Comparison of ENCODE assay signal across 8 cellular contexts in the genomic region with DNA sequence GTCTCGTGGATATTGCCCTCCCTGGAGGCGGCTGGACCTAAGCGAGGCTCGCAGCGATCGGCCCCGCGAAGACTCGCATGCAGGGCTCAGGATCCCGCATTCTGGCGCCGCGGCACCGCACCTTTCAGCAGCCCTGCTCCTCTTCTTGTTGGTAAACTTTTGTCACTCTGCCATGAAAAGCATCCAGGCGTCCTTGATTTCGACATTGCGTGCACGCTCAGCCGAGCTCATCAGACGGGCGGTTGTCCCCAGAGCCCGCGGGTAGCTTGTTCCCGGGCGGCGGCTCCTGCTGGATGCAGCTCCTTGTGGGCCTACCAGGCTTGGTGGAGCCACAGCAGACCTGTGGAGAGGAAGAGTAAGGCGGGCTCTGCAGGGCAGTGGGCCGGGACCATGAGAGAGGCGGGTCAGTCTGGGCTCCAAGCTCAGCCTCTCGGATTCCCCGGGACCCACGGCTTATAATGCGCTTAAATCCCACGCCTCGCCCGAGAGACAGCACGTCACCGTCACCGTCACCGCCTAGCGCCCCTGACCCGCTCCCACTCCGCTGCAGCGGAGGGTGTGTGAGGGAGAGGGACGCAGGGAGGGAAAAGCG. TPM values are rescaled to one million over a fixed set of nuclear protein-coding genes. Genes with fewer than 3 reads are reported as not detected.
DNase-seq lines count a peak whose midpoint lies in the region; ATAC-seq and TF ChIP-seq lines count a peak whose summit lies in the region.

No MANE protein-coding gene starts in this region.

- H4K20me1 ChIP-seq in osteoblast (ENCODE audit: insufficient read depth, low read length), result no peaks in the 10 kb centered on the region

- H3K4me3 ChIP-seq in epithelial cell of proximal tubule (ENCODE audit: low read depth, low read length), result peak overlapping the region; percentile 84
- H3K4me3 ChIP-seq in osteoblast (ENCODE audit: insufficient read depth, low read length), result no peak overlapping the region

- no peak overlapping the region for H3K27ac ChIP-seq in osteoblast (ENCODE audit: low read depth, low read length)

- peaks cover 2% of the 10 kb centered on the region for H3K36me3 Mint-ChIP-seq in T-helper 1 cell treated with Interleukin-12 subunit alpha and Interleukin-12 subunit beta and Interleukin-4 antibody, amounts not matched to agents 30 μg/mL and 1 μg/mL, for 36 hours (ENCODE audit: low read depth)

- no peak overlapping the region for H2AFZ ChIP-seq in osteoblast (ENCODE audit: low read length)

- peaks cover 49% of the 10 kb centered on the region for H3K27me3 ChIP-seq in osteoblast (ENCODE audit: insufficient read depth, low read length)

- no peak for TF ChIP-seq CTCF in epithelial cell of proximal tubule (conservative IDR thresholded peaks at IDR 0.05; ENCODE audit: low read depth, low read length)
- TF ChIP-seq CTCF in osteoblast (IDR thresholded peaks at IDR 0.05; ENCODE audit: extremely low read depth, low read depth, low read length), result no peak

- H3K27me3 Mint-ChIP-seq in T-helper 1 cell treated with Interleukin-12 subunit alpha and Interleukin-12 subunit beta and Interleukin-4 antibody, amounts not matched to agents 30 μg/mL and 1 μg/mL, for 36 hours (ENCODE audit: low read depth), result peaks cover 58% of the 10 kb centered on the region

- peaks cover 9% of the 10 kb centered on the region for H3K9me3 Mint-ChIP-seq in T-helper 1 cell treated with Interleukin-12 subunit alpha and Interleukin-12 subunit beta and Interleukin-4 antibody, amounts not matched to agents 30 μg/mL and 1 μg/mL, for 36 hours

- peak; percentile 16 for DNase-seq in activated naive CD4-positive, alpha-beta T cell treated with Interleukin-2 at 50 U/mL for 16 hours
- no peak for DNase-seq in activated naive CD4-positive, alpha-beta T cell (lab: John Stamatoyannopoulos, UW)
- no peak for DNase-seq in epithelial cell of proximal tubule (ENCODE audit: low read depth)
- peak; percentile 77 for DNase-seq in osteoblast (ENCODE audit: insufficient read length, low spot score, missing footprints)
- no peak for DNase-seq in NCI-H1048 (lab: John Stamatoyannopoulos, UW)

- no peak for ATAC-seq in GM21390 (IDR thresholded peaks at IDR 0.05; ENCODE audit: unreplicated experiment)
- ATAC-seq in GM21576 (IDR thresholded peaks at IDR 0.05; ENCODE audit: unreplicated experiment), result no peak

- H3K4me3 Mint-ChIP-seq in T-helper 1 cell treated with Interleukin-12 subunit alpha and Interleukin-12 subunit beta and Interleukin-4 antibody, amounts not matched to agents 30 μg/mL and 1 μg/mL, for 36 hours, result peak overlapping the region; percentile 50

- no peaks in the 10 kb centered on the region for H3K79me2 ChIP-seq in osteoblast (ENCODE audit: insufficient read depth, low read length)

- no peaks in the 10 kb centered on the region for H3K36me3 ChIP-seq in osteoblast (ENCODE audit: insufficient read depth, low read length)

- H3K4me1 Mint-ChIP-seq in T-helper 1 cell treated with Interleukin-12 subunit alpha and Interleukin-12 subunit beta and Interleukin-4 antibody, amounts not matched to agents 30 μg/mL and 1 μg/mL, for 36 hours (ENCODE audit: low read depth), result peaks cover 9% of the 10 kb centered on the region

- no peaks in the 10 kb centered on the region for H3K4me1 ChIP-seq in osteoblast (ENCODE audit: insufficient read depth, low read length)

- no peaks in the 10 kb centered on the region for H3K9me3 ChIP-seq in osteoblast (ENCODE audit: low read depth, low read length)

- no peak overlapping the region for H3K27ac Mint-ChIP-seq in T-helper 1 cell treated with Interleukin-12 subunit alpha and Interleukin-12 subunit beta and Interleukin-4 antibody, amounts not matched to agents 30 μg/mL and 1 μg/mL, for 36 hours

- no peak overlapping the region for H3K4me2 ChIP-seq in osteoblast (ENCODE audit: insufficient read depth, low read length)

RNA-seq across cellular contexts. Expression of a gene that starts 1.8 kb away (rescaled TPM):
- 2.7 and 3.1 TPM in 2 replicates for total RNA-seq in epithelial cell of proximal tubule
- total RNA-seq in osteoblast, result under 0.01 TPM in 1 of 2 replicates, not detected in the other

Comparison
In these comparisons a context has a peak if more than half of its experiments do, and no peak if none do; other contexts are left out.
1. DNase-seq: peak in activated naive CD4-positive, alpha-beta T cell treated with Interleukin-2 at 50 U/mL for 16 hours (single experiment) and osteoblast (single experiment); none in activated naive CD4-positive, alpha-beta T cell (0 of 4), epithelial cell of proximal tubule (single experiment) and NCI-H1048 (single experiment).